Comparison of ENCODE assay signal across 19 cellular contexts in the genomic region with DNA sequence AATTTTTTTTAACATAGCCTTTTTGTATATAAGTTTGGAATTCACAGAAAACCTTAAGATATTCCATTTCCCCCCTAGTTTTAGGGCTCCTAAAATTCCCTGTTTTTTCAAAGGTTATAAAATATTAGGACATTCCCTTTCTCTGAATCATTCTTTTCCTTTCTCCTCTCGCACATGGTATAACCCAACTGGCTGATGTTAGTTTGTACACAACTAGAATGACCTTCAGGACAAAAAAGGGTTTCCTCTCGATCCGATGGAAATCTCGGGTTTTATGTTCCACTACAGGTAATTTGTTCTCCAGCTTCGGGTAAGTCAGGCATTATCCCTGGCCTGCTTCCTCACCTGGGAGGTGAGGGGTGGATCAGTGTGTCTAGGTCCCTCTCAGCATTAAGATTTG.
DNase-seq lines count a peak whose midpoint lies in the region; ATAC-seq, FAIRE-seq and TF ChIP-seq lines count a peak whose summit lies in the region.
"Had no signal": no experiment of that assay in that cellular context is flagged by ENCODE, and none has a peak within 500 bp of the region (broad histone marks: within the 10 kb centered on the region; RNA-seq: fewer than 3 reads in every experiment).

No MANE protein-coding gene starts in this region.

- BruUV-seq in endothelial cell of umbilical vein (replicated peaks; lab: Mats Ljungman, UMichigan) (no TSS peak), OCI-LY7 (replicated peaks; lab: Mats Ljungman, UMichigan) (no TSS peak)

- peaks cover 3% of the 10 kb centered on the region; the same call in 1 of the 2 replicates for H4K20me1 ChIP-seq in SK-N-SH (ENCODE audit: insufficient read depth)
- no peaks in the 10 kb centered on the region for H4K20me1 ChIP-seq in endothelial cell of umbilical vein (replicated peaks; ENCODE audit: control insufficient read depth, extremely low read depth, insufficient read depth, low read length)
- H4K20me1 ChIP-seq in OCI-LY7 (ENCODE audit: insufficient read depth, low read length) = no peaks in the 10 kb centered on the region

- H3K4me2 ChIP-seq in SK-N-SH (no peak overlapping the region), endothelial cell of umbilical vein (ENCODE audit: insufficient read depth, low read length) (peak overlapping the region; percentile 70), OCI-LY7 (ENCODE audit: low read length) (no peak overlapping the region)

- TF ChIP-seq RAD21 in SK-N-SH (IDR thresholded peaks at IDR 0.05; ENCODE audit: low read length) = no peak

- TF ChIP-seq EP300 in SK-N-SH (IDR thresholded peaks at IDR 0.05; ENCODE audit: borderline replicate concordance in 1 of 2, low read depth in 1 of 2, low read length in 1 of 2) = no peak

- no peaks in the 10 kb centered on the region for H3K9me3 Mint-ChIP-seq in naive thymus-derived CD4-positive, alpha-beta T cell

- WGBS in SK-N-SH (ENCODE audit: low lambda C conversion rate) = 82% methylated on average over 5 of the region's 5 CpGs
- WGBS in small intestine, 3 donors = 86 to 92% (median 86%) methylated on average over 5 of the region's 5 CpGs

- H3K4me3 ChIP-seq in SK-N-SH (ENCODE audit: low read depth in 2 of 2, low read length in 1 of 2) (no peak overlapping the region), endothelial cell of umbilical vein (replicated peaks in 1 of 3; ENCODE audit: insufficient read depth in 1 of 3, low read depth in 1 of 3, low read length in 3 of 3) (no peak overlapping the region), tibial artery (no peak overlapping the region), OCI-LY7 (ENCODE audit: low read depth, low read length, poor library complexity, severe bottlenecking) (no peak overlapping the region), small intestine (ENCODE audit: low read depth in 1 of 2, low read length in 2 of 2) (no peak overlapping the region)
- H3K4me3 ChIP-seq in naive thymus-derived CD4-positive, alpha-beta T cell (ENCODE audit: low read length) = no peak overlapping the region
- H3K4me3 ChIP-seq: BLaER1 treated with 17β-estradiol and CSF1 and Interleukin-3, amounts not matched to agents 10 nM and 100 nM; GM12878; HAP-1 had no signal

- no peaks in the 10 kb centered on the region for H3K27me3 Mint-ChIP-seq in naive thymus-derived CD4-positive, alpha-beta T cell

- H3K9me2 ChIP-seq in SK-N-SH = no peaks in the 10 kb centered on the region
- no peaks in the 10 kb centered on the region for H3K9me2 ChIP-seq in OCI-LY7 (ENCODE audit: insufficient read depth, low read length)

- CTCF ChIA-PET in SK-N-SH (lab: Yijun Ruan, JAX) = no interaction called here
- CTCF ChIA-PET in endothelial cell of umbilical vein (lab: Charles Lee) = interaction anchor here (0.7 kb wide), 3 partner anchors 41 to 218 kb away, joined by 3 read pairs; no protein-coding TSS in a partner anchor
- CTCF ChIA-PET in naive thymus-derived CD4-positive, alpha-beta T cell (lab: Charles Lee) = no interaction called here
- CTCF ChIA-PET in OCI-LY7 (lab: Charles Lee; ENCODE audit: unreplicated experiment) = no interaction called here

- POLR2A ChIA-PET in SK-N-SH (lab: Yijun Ruan, JAX) (no interaction called here), endothelial cell of umbilical vein (lab: Charles Lee) (no interaction called here), OCI-LY7 (lab: Charles Lee) (interaction anchor here (0.6 kb wide), 1 partner anchor 252 kb away, joined by 5 read pairs; no protein-coding TSS in a partner anchor)
- POLR2A ChIA-PET in naive thymus-derived CD4-positive, alpha-beta T cell (lab: Charles Lee) = interaction anchor here (0.7 kb wide), 1 partner anchor 50 kb away, joined by 3 read pairs; no protein-coding TSS in a partner anchor

- H3K36me3 Mint-ChIP-seq in naive thymus-derived CD4-positive, alpha-beta T cell = peaks cover 0 to 10% (median 0%) of the 10 kb centered on the region in 5 donors

- H3K4me1 Mint-ChIP-seq in naive thymus-derived CD4-positive, alpha-beta T cell = peaks cover 26 to 45% (median 41%) of the 10 kb centered on the region in 7 donors

- dilution Hi-C loops in endothelial cell of umbilical vein (cut with MboI; ENCODE audit: extremely low pct_ligation_motif_present, low sequenced_read_pairs) = no loop called here

- H3K27me3 ChIP-seq in SK-N-SH (ENCODE audit: insufficient read depth) (no peaks in the 10 kb centered on the region), endothelial cell of umbilical vein (ENCODE audit: control insufficient read depth in 2 of 2, insufficient read depth in 2 of 2, low read length in 2 of 2) (no peaks in the 10 kb centered on the region), tibial artery (no peaks in the 10 kb centered on the region), small intestine (ENCODE audit: control insufficient read depth in 2 of 2, insufficient read depth in 2 of 2, low read length in 2 of 2) (no peaks in the 10 kb centered on the region)
- no peaks in the 10 kb centered on the region for H3K27me3 ChIP-seq in naive thymus-derived CD4-positive, alpha-beta T cell (ENCODE audit: control insufficient read depth in 2 of 2, insufficient read depth in 2 of 2, low read length in 2 of 2)
- H3K27me3 ChIP-seq: BLaER1 treated with 17β-estradiol and CSF1 and Interleukin-3, amounts not matched to agents 10 nM and 100 nM had no signal

- H3K9me1 ChIP-seq in endothelial cell of umbilical vein (replicated peaks; ENCODE audit: control insufficient read depth, extremely low read depth, insufficient read depth, low read length) = no peaks in the 10 kb centered on the region

- intact Hi-C loops in endothelial cell of umbilical vein (cut with micrococcal nuclease) (loop anchor here (2.0 kb wide), 1 partner anchor 67 kb away; no protein-coding TSS in a partner anchor), tibial artery (cut with DNase I; ENCODE audit: low total_unique reads) (no loop called here), OCI-LY7 (cut with micrococcal nuclease; ENCODE audit: unreplicated experiment) (no loop called here)
- intact Hi-C loops in naive thymus-derived CD4-positive, alpha-beta T cell (cut with micrococcal nuclease) = loop anchor here in 1 of 2 donors (10.0 kb wide), 1 partner anchor 291 kb away; the partner anchor contains the start of genes FAM210A and RNMT

- peaks cover 21% of the 10 kb centered on the region for H3F3A ChIP-seq in SK-N-SH (replicated peaks; ENCODE audit: insufficient read depth)

- no peaks in the 10 kb centered on the region for H3K79me2 ChIP-seq in SK-N-SH (ENCODE audit: insufficient read depth)
- H3K79me2 ChIP-seq in endothelial cell of umbilical vein (ENCODE audit: control insufficient read depth, insufficient read depth, low read length) = no peaks in the 10 kb centered on the region
- H3K79me2 ChIP-seq in OCI-LY7 (ENCODE audit: insufficient read depth, low read depth, low read length) = no peaks in the 10 kb centered on the region

- H3K27ac ChIP-seq in SK-N-SH (ENCODE audit: low read depth in 2 of 2, low read length in 1 of 2) (no peak overlapping the region), KOPT-K1 (ENCODE audit: low read depth, low read length, poor library complexity, severe bottlenecking) (peak overlapping the region; percentile 98), endothelial cell of umbilical vein (ENCODE audit: insufficient read depth, low read depth, low read length) (peak overlapping the region; percentile 85), tibial artery (peak overlapping the region; percentile 65 to 74), OCI-LY7 (ENCODE audit: low read depth, low read length, poor library complexity, severe bottlenecking) (no peak overlapping the region), small intestine (ENCODE audit: low read depth in 1 of 2, low read length in 1 of 2) (no peak overlapping the region)
- no peak overlapping the region for H3K27ac ChIP-seq in naive thymus-derived CD4-positive, alpha-beta T cell (ENCODE audit: low read depth, low read length)
- H3K27ac ChIP-seq: 22Rv1 had no signal

- H3K9ac ChIP-seq in SK-N-SH (no peak overlapping the region), endothelial cell of umbilical vein (replicated peaks; ENCODE audit: extremely low read depth, insufficient read depth, low read length) (peak overlapping the region; percentile 38)
- H3K9ac ChIP-seq: BLaER1 treated with 17β-estradiol and CSF1 and Interleukin-3, amounts not matched to agents 10 nM and 100 nM had no signal

- H2AFZ ChIP-seq in SK-N-SH (ENCODE audit: low read depth) (peak overlapping the region; percentile 52; the same call in 1 of the 2 replicates), endothelial cell of umbilical vein (ENCODE audit: low read depth, low read length) (peak overlapping the region; percentile 80), OCI-LY7 (ENCODE audit: low read length) (no peak overlapping the region)

- no peak for ATAC-seq in SK-N-SH treated with all-trans-retinoic acid at 6 μM for 48 hours
- no peak for ATAC-seq in naive thymus-derived CD4-positive, alpha-beta T cell
- ATAC-seq: GM12878 had no signal

- no peak for TF ChIP-seq POLR2A in endothelial cell of umbilical vein (IDR thresholded peaks at IDR 0.05; ENCODE audit: low read depth, low read length)

- H3K9me3 ChIP-seq in SK-N-SH (no peaks in the 10 kb centered on the region), KOPT-K1 (ENCODE audit: insufficient read depth, low read length, poor library complexity, severe bottlenecking) (no peaks in the 10 kb centered on the region), endothelial cell of umbilical vein (replicated peaks; ENCODE audit: control insufficient read depth, insufficient read depth, low read length) (no peaks in the 10 kb centered on the region), tibial artery (no peaks in the 10 kb centered on the region), OCI-LY7 (ENCODE audit: low read length) (no peaks in the 10 kb centered on the region), small intestine (ENCODE audit: control insufficient read depth, low read depth) (no peaks in the 10 kb centered on the region)
- no peaks in the 10 kb centered on the region for H3K9me3 ChIP-seq in naive thymus-derived CD4-positive, alpha-beta T cell (ENCODE audit: control insufficient read depth in 2 of 3, low read length in 3 of 3)
- H3K9me3 ChIP-seq: BLaER1 treated with 17β-estradiol and CSF1 and Interleukin-3, amounts not matched to agents 10 nM and 100 nM; HAP-1 had no signal

- H3K4me3 Mint-ChIP-seq in naive thymus-derived CD4-positive, alpha-beta T cell = no peak overlapping the region
- H3K4me3 Mint-ChIP-seq: IgD-negative memory B cell had no signal

- FAIRE-seq in endothelial cell of umbilical vein (lab: Jason Lieb, UNC) (peak; percentile 96), small intestine (lab: Jason Lieb, UNC) (no peak)
- FAIRE-seq: GM12878, GM18507 had no signal

- DNase-seq in SK-N-SH = no peak
- peak; percentile 73 for DNase-seq in endothelial cell of umbilical vein (ENCODE audit: low read depth, low spot score)
- no peak for DNase-seq in tibial artery
- DNase-seq in naive thymus-derived CD4-positive, alpha-beta T cell = no peak
- DNase-seq in OCI-LY7 (ENCODE audit: low spot score) = no peak
- no peak for DNase-seq in small intestine
- DNase-seq: MV-4-11, NCI-H1417 treated with DMSO at 0.1 percent for 48 hours, NCI-H2029, NCI-H2171 treated with DMSO at 0.1 percent for 48 hours, NCI-H510A treated with DMSO at 0.1 percent for 48 hours had no signal

- H3K4me1 ChIP-seq in SK-N-SH (ENCODE audit: control insufficient read depth in 1 of 2, insufficient read depth in 2 of 2, low read depth in 1 of 2, low read length in 1 of 2) = peaks cover 0 to 24% of the 10 kb centered on the region in 2 experiments; a peak in 2 of 4 replicates
- peaks cover 35% of the 10 kb centered on the region for H3K4me1 ChIP-seq in endothelial cell of umbilical vein (ENCODE audit: control insufficient read depth, extremely low read depth, insufficient read depth, low read length)
- H3K4me1 ChIP-seq in tibial artery = peaks cover 0 to 61% (median 27%) of the 10 kb centered on the region in 4 donors
- peaks cover 12 to 31% of the 10 kb centered on the region in 2 donors for H3K4me1 ChIP-seq in naive thymus-derived CD4-positive, alpha-beta T cell (ENCODE audit: control insufficient read depth in 2 of 2, insufficient read depth in 2 of 2, low read length in 2 of 2)
- H3K4me1 ChIP-seq in OCI-LY7 (ENCODE audit: insufficient read depth, low read length, poor library complexity, severe bottlenecking) = peaks cover 17% of the 10 kb centered on the region
- no peaks in the 10 kb centered on the region for H3K4me1 ChIP-seq in small intestine (ENCODE audit: control insufficient read depth in 2 of 2, insufficient read depth in 1 of 2, low read depth in 1 of 2, low read length in 1 of 2)
- H3K4me1 ChIP-seq: HAP-1 had no signal

- H3K36me3 ChIP-seq in SK-N-SH (replicated peaks in 1 of 2; ENCODE audit: control insufficient read depth in 1 of 2, insufficient read depth in 2 of 2, low read length in 1 of 2) (no peaks in the 10 kb centered on the region), KOPT-K1 (ENCODE audit: insufficient read depth, low read length) (peaks cover 4% of the 10 kb centered on the region), endothelial cell of umbilical vein (ENCODE audit: control insufficient read depth in 2 of 2, extremely low read depth in 1 of 2, insufficient read depth in 2 of 2, low read length in 2 of 2) (no peaks in the 10 kb centered on the region), tibial artery (peaks cover 0 to 12% (median 0%) of the 10 kb centered on the region in 3 donors), OCI-LY7 (ENCODE audit: insufficient read depth, low read length) (no peaks in the 10 kb centered on the region), small intestine (ENCODE audit: control insufficient read depth in 2 of 2, insufficient read depth in 2 of 2, low read length in 2 of 2) (no peaks in the 10 kb centered on the region)
- no peaks in the 10 kb centered on the region for H3K36me3 ChIP-seq in naive thymus-derived CD4-positive, alpha-beta T cell (ENCODE audit: control insufficient read depth in 2 of 3, insufficient read depth in 3 of 3, low read length in 3 of 3)
- H3K36me3 ChIP-seq: HAP-1 had no signal

- H3K27ac Mint-ChIP-seq in naive thymus-derived CD4-positive, alpha-beta T cell = peak overlapping the region in 2 of 9 donors; percentile 12 to 51

- TF ChIP-seq CTCF in SK-N-SH (IDR thresholded peaks at IDR 0.05) (no peak), endothelial cell of umbilical vein (IDR thresholded peaks at IDR 0.05; ENCODE audit: extremely low read depth in 1 of 2, insufficient read depth in 1 of 2, low read depth in 1 of 2, low read length in 2 of 2) (no peak), tibial artery (IDR thresholded peaks at IDR 0.05) (no peak), OCI-LY7 (conservative IDR thresholded peaks at IDR 0.05; ENCODE audit: low read length) (no peak)

Comparison
In these comparisons a context has a peak if more than half of its experiments do, and no peak if none do; other contexts are left out.
1. H3K27ac ChIP-seq: peak in KOPT-K1 (single experiment), endothelial cell of umbilical vein (single experiment) and tibial artery (2 of 2); none in SK-N-SH (0 of 2), naive thymus-derived CD4-positive, alpha-beta T cell (single experiment), OCI-LY7 (single experiment) and small intestine (0 of 2).
2. POLR2A ChIA-PET loops: an anchor here in naive thymus-derived CD4-positive, alpha-beta T cell (0.7 kb wide) and OCI-LY7 (0.6 kb wide); none called in SK-N-SH and endothelial cell of umbilical vein.